Comparison of ENCODE assay signal across 7 cellular contexts in genomic region chr4:104491396-104491821, GRCh38. TPM values are rescaled to one million over a fixed set of nuclear protein-coding genes. Genes with fewer than 3 reads are reported as not detected.
DNase-seq lines count a peak whose midpoint lies in the region; ATAC-seq and TF ChIP-seq lines count a peak whose summit lies in the region.

No MANE protein-coding gene starts in this region.

- TF ChIP-seq CTCF in GM12864 (IDR thresholded peaks at IDR 0.05; ENCODE audit: low read depth, low read length, missing control alignments) (peak; percentile 13), epithelial cell of esophagus (IDR thresholded peaks at IDR 0.05; ENCODE audit: insufficient read depth, low read depth, low read length, missing control alignments) (no peak), vagina (IDR thresholded peaks at IDR 0.05) (no peak)

- TF ChIP-seq POLR2A in vagina (IDR thresholded peaks at IDR 0.05): no peak

- ATAC-seq in GM21529 (IDR thresholded peaks at IDR 0.05; ENCODE audit: unreplicated experiment): peak; percentile 23

- peaks cover 11 to 42% (median 29%) of the 10 kb centered on the region in 3 donors for H3K4me1 Mint-ChIP-seq in IgD-negative memory B cell
- H3K4me1 Mint-ChIP-seq in activated CD4-positive, alpha-beta memory T cell treated with anti-CD3 and anti-CD28 coated beads for 36 hours (ENCODE audit: low read depth): peaks cover 41% of the 10 kb centered on the region

- H3K27ac ChIP-seq in muscle layer of duodenum (ENCODE audit: low read length) (no peak overlapping the region), vagina (peak overlapping the region; percentile 26)

- POLR2A ChIA-PET in activated CD4-positive, alpha-beta memory T cell treated with anti-CD3 and anti-CD28 coated beads for 36 hours (lab: Charles Lee): no interaction called here

- H3K27me3 Mint-ChIP-seq in IgD-negative memory B cell: peaks cover 37% of the 10 kb centered on the region
- H3K27me3 Mint-ChIP-seq in activated CD4-positive, alpha-beta memory T cell treated with anti-CD3 and anti-CD28 coated beads for 36 hours: peaks cover 52% of the 10 kb centered on the region

- H3K36me3 Mint-ChIP-seq in IgD-negative memory B cell: no peaks in the 10 kb centered on the region
- H3K36me3 Mint-ChIP-seq in activated CD4-positive, alpha-beta memory T cell treated with anti-CD3 and anti-CD28 coated beads for 36 hours: no peaks in the 10 kb centered on the region

- H3K36me3 ChIP-seq in muscle layer of duodenum (ENCODE audit: control insufficient read depth in 1 of 2, insufficient read depth in 2 of 2, low read length in 2 of 2) (no peaks in the 10 kb centered on the region), vagina (no peaks in the 10 kb centered on the region)

- no peak for DNase-seq in GM12864 (ENCODE audit: low read depth)
- peak; percentile 38 for DNase-seq in activated CD4-positive, alpha-beta memory T cell treated with anti-CD3 and anti-CD28 coated beads for 36 hours
- DNase-seq in epithelial cell of esophagus (ENCODE audit: low read depth): peak; percentile 22
- DNase-seq in vagina (ENCODE audit: extremely low spot score in 2 of 2): no peak

- H3K9me3 ChIP-seq in muscle layer of duodenum (ENCODE audit: control insufficient read depth in 1 of 2, low read length in 2 of 2) (no peaks in the 10 kb centered on the region), vagina (no peaks in the 10 kb centered on the region)

- CTCF ChIA-PET in activated CD4-positive, alpha-beta memory T cell treated with anti-CD3 and anti-CD28 coated beads for 36 hours (lab: Charles Lee): no interaction called here

- H3K27ac Mint-ChIP-seq in IgD-negative memory B cell: no peak overlapping the region
- H3K27ac Mint-ChIP-seq in activated CD4-positive, alpha-beta memory T cell treated with anti-CD3 and anti-CD28 coated beads for 36 hours: no peak overlapping the region

- H3K9me3 Mint-ChIP-seq in IgD-negative memory B cell: no peaks in the 10 kb centered on the region
- H3K9me3 Mint-ChIP-seq in activated CD4-positive, alpha-beta memory T cell treated with anti-CD3 and anti-CD28 coated beads for 36 hours: no peaks in the 10 kb centered on the region

- peaks cover 4 to 24% of the 10 kb centered on the region in 2 donors for H3K4me1 ChIP-seq in muscle layer of duodenum (ENCODE audit: control insufficient read depth in 1 of 2, insufficient read depth in 2 of 2, low read length in 2 of 2)
- peaks cover 29% of the 10 kb centered on the region for H3K4me1 ChIP-seq in vagina

- H3K27me3 ChIP-seq in muscle layer of duodenum (ENCODE audit: low read depth, low read length) (no peaks in the 10 kb centered on the region), vagina (no peaks in the 10 kb centered on the region)

- intact Hi-C loops in activated CD4-positive, alpha-beta memory T cell treated with anti-CD3 and anti-CD28 coated beads for 36 hours (cut with micrococcal nuclease): loop anchor here (5.0 kb wide), 2 partner anchors 571 to 981 kb away; partner anchors contain the start of gene PPA2
- intact Hi-C loops in vagina (cut with DNase I): no loop called here

- H3K4me3 ChIP-seq in GM12864 (ENCODE audit: low read depth, low read length) (peak overlapping the region; percentile 88), epithelial cell of esophagus (ENCODE audit: low read length) (peak overlapping the region; percentile 70), muscle layer of duodenum (ENCODE audit: low read depth in 1 of 2, low read length in 2 of 2) (peak overlapping the region; percentile 55 to 85), vagina (peak overlapping the region; percentile 55 to 64)

- peak overlapping the region; percentile 79 to 94 (median 84) for H3K4me3 Mint-ChIP-seq in IgD-negative memory B cell
- peak overlapping the region; percentile 64 for H3K4me3 Mint-ChIP-seq in activated CD4-positive, alpha-beta memory T cell treated with anti-CD3 and anti-CD28 coated beads for 36 hours

RNA-seq across cellular contexts. Expression of gene CXXC4, which starts 3.3 kb away (rescaled TPM):
- polyA plus RNA-seq in IgD-negative memory B cell: not detected
- not detected for total RNA-seq in activated CD4-positive, alpha-beta memory T cell treated with anti-CD3 and anti-CD28 coated beads for 36 hours
- total RNA-seq in vagina: 0.74 TPM

Comparison
In these comparisons a context has a peak if more than half of its experiments do, and no peak if none do; other contexts are left out.
1. DNase-seq: peak in activated CD4-positive, alpha-beta memory T cell treated with anti-CD3 and anti-CD28 coated beads for 36 hours (single experiment) and epithelial cell of esophagus (single experiment); none in GM12864 (single experiment) and vagina (0 of 2).
2. Peak in every context shown above with its lines, with median percentiles within 50 percentile points of each other: H3K4me3 ChIP-seq.